In the genomic region with DNA sequence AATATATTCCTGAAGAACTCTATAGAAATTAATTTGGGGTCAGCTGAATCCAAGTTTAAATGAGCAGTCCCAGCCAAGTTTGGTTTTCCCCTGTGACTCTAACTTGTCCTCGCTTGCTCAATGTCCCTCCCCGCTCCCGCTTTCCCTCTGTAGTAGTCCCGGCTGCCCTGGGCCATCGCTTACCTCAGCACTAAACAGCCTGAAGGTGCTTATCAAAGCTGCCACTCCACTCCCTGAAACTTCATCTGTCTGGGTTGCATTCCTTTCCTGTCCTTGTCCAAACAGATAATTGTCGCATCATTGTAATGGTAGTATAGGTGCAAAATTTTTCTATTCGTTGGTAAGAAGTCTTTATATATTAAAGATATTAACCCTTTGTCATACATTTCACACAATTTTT, we compare ENCODE assay signal across 32 cellular contexts.
"Had no signal": no experiment of that assay in that cellular context is flagged by ENCODE, and none has a peak within 500 bp of the region (broad histone marks: within the 10 kb centered on the region; RNA-seq: fewer than 3 reads in every experiment).

No MANE protein-coding gene starts in this region.

- H3K4me1 Mint-ChIP-seq: activated CD4-positive, alpha-beta T cell treated with anti-CD3 and anti-CD28 coated beads for 36 hours; activated naive CD8-positive, alpha-beta T cell treated with anti-CD3 and anti-CD28 coated beads for 36 hours; immature natural killer cell; natural killer cell had no signal

- H3K79me2 ChIP-seq: parathyroid adenoma had no signal

- H3K4me2 ChIP-seq: neural progenitor cell had no signal

- H3K9me3 ChIP-seq: adrenal gland, body of pancreas, colonic mucosa, heart left ventricle, lower lobe of right lung, psoas muscle, spleen, thoracic aorta had no signal

- H3K9me3 Mint-ChIP-seq: activated naive CD4-positive, alpha-beta T cell treated with anti-CD3 and anti-CD28 coated beads for 36 hours; activated naive CD8-positive, alpha-beta T cell treated with anti-CD3 and anti-CD28 coated beads for 36 hours; activated T-helper 1 cell treated with anti-CD3 and anti-CD28 coated beads, Interleukin-12 subunit alpha, Interleukin-12 subunit beta, Interleukin-2, Interleukin-4 antibody, amounts not matched to agents 30 ng/mL and 10 ng/mL and 1 ng/mL, durations not matched to agents 14 hours and 24 hours and 36 hours; immature natural killer cell; natural killer cell had no signal

- H3K27ac Mint-ChIP-seq: activated CD4-positive, alpha-beta T cell treated with anti-CD3 and anti-CD28 coated beads for 36 hours; activated naive CD4-positive, alpha-beta T cell treated with anti-CD3 and anti-CD28 coated beads for 36 hours; activated naive CD8-positive, alpha-beta T cell treated with anti-CD3 and anti-CD28 coated beads for 36 hours; activated T-helper 1 cell treated with anti-CD3 and anti-CD28 coated beads, Interleukin-12 subunit alpha, Interleukin-12 subunit beta, Interleukin-2, Interleukin-4 antibody, amounts not matched to agents 30 ng/mL and 10 ng/mL and 1 ng/mL, durations not matched to agents 14 hours and 24 hours and 36 hours; immature natural killer cell; neural progenitor cell had no signal

- H3K27me3 ChIP-seq: adrenal gland, body of pancreas, cardiac muscle cell, colonic mucosa, heart left ventricle, neural progenitor cell, spleen had no signal

- H3K4me3 Mint-ChIP-seq: activated CD4-positive, alpha-beta T cell treated with anti-CD3 and anti-CD28 coated beads for 36 hours; activated naive CD4-positive, alpha-beta T cell treated with anti-CD3 and anti-CD28 coated beads for 36 hours; activated naive CD8-positive, alpha-beta T cell treated with anti-CD3 and anti-CD28 coated beads for 36 hours; activated T-helper 1 cell treated with anti-CD3 and anti-CD28 coated beads, Interleukin-12 subunit alpha, Interleukin-12 subunit beta, Interleukin-2, Interleukin-4 antibody, amounts not matched to agents 30 ng/mL and 10 ng/mL and 1 ng/mL, durations not matched to agents 14 hours and 24 hours and 36 hours; immature natural killer cell; natural killer cell; neural progenitor cell had no signal

- H3K27ac ChIP-seq: adrenal gland, body of pancreas, cardiac muscle cell, colonic mucosa, heart left ventricle, lower lobe of right lung, neural progenitor cell, parathyroid adenoma, psoas muscle, spleen, thoracic aorta had no signal

- H3K36me3 Mint-ChIP-seq: natural killer cell had no signal

- ATAC-seq: activated CD4-positive, alpha-beta T cell treated with anti-CD3 and anti-CD28 coated beads for 36 hours; body of pancreas; heart left ventricle; natural killer cell; psoas muscle; right cardiac atrium; stimulated activated naive CD8-positive, alpha-beta T cell treated with anti-CD3 and anti-CD28 coated beads, Interleukin-15, Interleukin-2, amounts not matched to agents 100 U/mL and 50 U/mL, for 24 hours had no signal

- H3K4me1 ChIP-seq: adrenal gland, colonic mucosa, heart left ventricle, lower lobe of right lung, neural progenitor cell, parathyroid adenoma, psoas muscle, spleen had no signal

- H3K9ac ChIP-seq: neural progenitor cell, parathyroid adenoma had no signal

- H3K36me3 ChIP-seq: adrenal gland, cardiac muscle cell, colonic mucosa, lower lobe of right lung, neural progenitor cell, thoracic aorta had no signal

- H3K4me3 ChIP-seq: adrenal gland, body of pancreas, cardiac muscle cell, colonic mucosa, heart left ventricle, lower lobe of right lung, neural progenitor cell, psoas muscle, spleen, thoracic aorta had no signal

- FAIRE-seq: kidney had no signal

- H2AFZ ChIP-seq: neural progenitor cell, parathyroid adenoma had no signal

- DNase-seq: activated CD4-positive, alpha-beta T cell treated with anti-CD3 and anti-CD28 coated beads for 36 hours; activated CD4-positive, alpha-beta T cell treated with anti-CD3 and anti-CD28 coated beads, Interleukin-2, amount 50 U/mL, for 4 hours; activated CD4-positive, CD25-positive, alpha-beta regulatory T cell; activated effector memory CD4-positive, alpha-beta T cell treated with anti-CD3 and anti-CD28 coated beads, Interleukin-2, amount 50 U/mL, for 16 hours; activated naive CD4-positive, alpha-beta T cell treated with anti-CD3 and anti-CD28 coated beads for 36 hours; activated naive CD8-positive, alpha-beta T cell treated with anti-CD3 and anti-CD28 coated beads for 36 hours; adrenal gland; aorta; body of pancreas; cerebellar nuclear complex; colonic mucosa; effector CD8-positive, alpha-beta T cell; erythroblast; foreskin fibroblast; heart left ventricle; hypothalamus; immature natural killer cell; kidney; lower lobe of right lung; mesenchymal stem cell; natural killer cell; occipital lobe; psoas muscle; right cardiac atrium; spleen; stimulated activated naive CD8-positive, alpha-beta T cell treated with anti-CD3 and anti-CD28 coated beads, Interleukin-15, Interleukin-2, amounts not matched to agents 100 U/mL and 50 U/mL, for 24 hours; T-helper 2 cell had no signal

- H3K27me3 Mint-ChIP-seq: activated CD4-positive, alpha-beta T cell treated with anti-CD3 and anti-CD28 coated beads for 36 hours; activated naive CD8-positive, alpha-beta T cell treated with anti-CD3 and anti-CD28 coated beads for 36 hours had no signal
